15 cellular contexts compared by ENCODE assay signal in the genomic region with DNA sequence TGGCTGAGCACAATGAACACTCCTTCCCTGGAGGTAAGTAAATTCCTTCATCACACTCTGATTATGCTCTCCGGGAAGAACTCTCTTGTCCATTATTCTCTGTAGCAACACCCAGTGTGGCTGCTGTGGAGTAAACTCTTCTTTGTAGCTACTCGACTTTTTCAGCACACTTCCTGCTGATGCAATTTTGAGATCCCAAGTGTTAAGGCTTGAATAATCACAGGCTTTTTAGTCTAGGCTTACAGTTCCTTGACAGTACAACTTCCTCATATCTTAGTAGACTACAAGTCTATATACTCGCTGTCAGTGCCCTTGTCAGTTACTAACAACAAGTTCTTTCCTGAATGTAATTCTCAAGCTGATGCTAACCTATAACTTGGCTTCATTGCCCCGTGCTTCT.
"Had no signal": no experiment of that assay in that cellular context is flagged by ENCODE, and none has a peak within 500 bp of the region (broad histone marks: within the 10 kb centered on the region; RNA-seq: fewer than 3 reads in every experiment).

No MANE protein-coding gene starts in this region.

- H3K79me2 ChIP-seq: hepatocyte had no signal

- H3K9me3 Mint-ChIP-seq: activated CD4-positive, alpha-beta memory T cell treated with anti-CD3 and anti-CD28 coated beads, Interleukin-2, amount 10 ng/mL, durations not matched to agents 7 days and 5 days had no signal

- H2AFZ ChIP-seq: hepatocyte had no signal

- H3K27me3 ChIP-seq: cardiac muscle cell, dorsolateral prefrontal cortex, hepatocyte, upper lobe of left lung had no signal

- H3K9me3 ChIP-seq: thoracic aorta had no signal

- H3K36me3 ChIP-seq: cardiac muscle cell, thoracic aorta, upper lobe of left lung had no signal

- H3K27ac Mint-ChIP-seq: activated B cell treated with CpG ODN at 0.5 μM for 24 hours; activated CD4-positive, alpha-beta memory T cell treated with anti-CD3 and anti-CD28 coated beads, Interleukin-2, amount 10 ng/mL, durations not matched to agents 7 days and 5 days; activated CD8-positive, alpha-beta memory T cell treated with anti-CD3 and anti-CD28 coated beads, Interleukin-2, amount 10 ng/mL, durations not matched to agents 7 days and 5 days; activated naive CD8-positive, alpha-beta T cell; nephron progenitor cell; progenitor cell of endocrine pancreas; stimulated activated naive B cell treated with anti-CD40 and anti-IgM and Interleukin-4, amounts not matched to agents 10 μg/mL and 1 μg/mL and 100 μg/mL, for 72 hours had no signal

- H3K27me3 Mint-ChIP-seq: activated B cell treated with CpG ODN at 0.5 μM for 24 hours; activated CD4-positive, alpha-beta memory T cell treated with anti-CD3 and anti-CD28 coated beads, Interleukin-2, amount 10 ng/mL, durations not matched to agents 7 days and 5 days; activated CD8-positive, alpha-beta memory T cell treated with anti-CD3 and anti-CD28 coated beads, Interleukin-2, amount 10 ng/mL, durations not matched to agents 7 days and 5 days; activated naive CD8-positive, alpha-beta T cell; progenitor cell of endocrine pancreas; stimulated activated naive B cell treated with anti-CD40 and anti-IgM and Interleukin-4, amounts not matched to agents 10 μg/mL and 1 μg/mL and 100 μg/mL, for 72 hours had no signal

- H3K4me1 Mint-ChIP-seq: activated CD4-positive, alpha-beta memory T cell treated with anti-CD3 and anti-CD28 coated beads, Interleukin-2, amount 10 ng/mL, durations not matched to agents 7 days and 5 days; activated CD8-positive, alpha-beta memory T cell treated with anti-CD3 and anti-CD28 coated beads, Interleukin-2, amount 10 ng/mL, durations not matched to agents 7 days and 5 days; nephron progenitor cell had no signal

- H3K4me1 ChIP-seq: upper lobe of left lung had no signal

- H3K4me3 Mint-ChIP-seq: activated B cell treated with CpG ODN at 0.5 μM for 24 hours; activated CD4-positive, alpha-beta memory T cell treated with anti-CD3 and anti-CD28 coated beads, Interleukin-2, amount 10 ng/mL, durations not matched to agents 7 days and 5 days; activated CD8-positive, alpha-beta memory T cell treated with anti-CD3 and anti-CD28 coated beads, Interleukin-2, amount 10 ng/mL, durations not matched to agents 7 days and 5 days; activated naive CD8-positive, alpha-beta T cell; nephron progenitor cell; stimulated activated naive B cell treated with anti-CD40 and anti-IgM and Interleukin-4, amounts not matched to agents 10 μg/mL and 1 μg/mL and 100 μg/mL, for 72 hours had no signal

- ATAC-seq: activated CD8-positive, alpha-beta memory T cell treated with anti-CD3 and anti-CD28 coated beads, Interleukin-2, amount 10 ng/mL, durations not matched to agents 7 days and 5 days; left cardiac atrium had no signal

- H3K27ac ChIP-seq: cardiac muscle cell, hepatocyte, thoracic aorta, upper lobe of left lung had no signal

- DNase-seq: activated B cell treated with CpG ODN at 0.5 μM for 24 hours; activated CD4-positive, alpha-beta memory T cell treated with anti-CD3 and anti-CD28 coated beads, Interleukin-2, amount 10 ng/mL, durations not matched to agents 7 days and 5 days; activated CD4-positive, alpha-beta T cell treated with anti-CD3 and anti-CD28 coated beads for 4 hours; activated CD8-positive, alpha-beta memory T cell treated with anti-CD3 and anti-CD28 coated beads, Interleukin-2, amount 10 ng/mL, durations not matched to agents 7 days and 5 days; amniotic stem cell; dorsolateral prefrontal cortex; left cardiac atrium; nephron progenitor cell; stimulated activated naive B cell treated with anti-CD40 and anti-IgM and Interleukin-4, amounts not matched to agents 10 μg/mL and 1 μg/mL and 100 μg/mL, for 72 hours; upper lobe of left lung had no signal

- H3K4me3 ChIP-seq: cardiac muscle cell, dorsolateral prefrontal cortex, hepatocyte, thoracic aorta, upper lobe of left lung had no signal

- H3K36me3 Mint-ChIP-seq: activated CD8-positive, alpha-beta memory T cell treated with anti-CD3 and anti-CD28 coated beads, Interleukin-2, amount 10 ng/mL, durations not matched to agents 7 days and 5 days; activated naive CD8-positive, alpha-beta T cell; stimulated activated naive B cell treated with anti-CD40 and anti-IgM and Interleukin-4, amounts not matched to agents 10 μg/mL and 1 μg/mL and 100 μg/mL, for 72 hours had no signal

- H3K4me2 ChIP-seq: hepatocyte had no signal
